ENCODE assay signal across 9 cellular contexts in the genomic region with DNA sequence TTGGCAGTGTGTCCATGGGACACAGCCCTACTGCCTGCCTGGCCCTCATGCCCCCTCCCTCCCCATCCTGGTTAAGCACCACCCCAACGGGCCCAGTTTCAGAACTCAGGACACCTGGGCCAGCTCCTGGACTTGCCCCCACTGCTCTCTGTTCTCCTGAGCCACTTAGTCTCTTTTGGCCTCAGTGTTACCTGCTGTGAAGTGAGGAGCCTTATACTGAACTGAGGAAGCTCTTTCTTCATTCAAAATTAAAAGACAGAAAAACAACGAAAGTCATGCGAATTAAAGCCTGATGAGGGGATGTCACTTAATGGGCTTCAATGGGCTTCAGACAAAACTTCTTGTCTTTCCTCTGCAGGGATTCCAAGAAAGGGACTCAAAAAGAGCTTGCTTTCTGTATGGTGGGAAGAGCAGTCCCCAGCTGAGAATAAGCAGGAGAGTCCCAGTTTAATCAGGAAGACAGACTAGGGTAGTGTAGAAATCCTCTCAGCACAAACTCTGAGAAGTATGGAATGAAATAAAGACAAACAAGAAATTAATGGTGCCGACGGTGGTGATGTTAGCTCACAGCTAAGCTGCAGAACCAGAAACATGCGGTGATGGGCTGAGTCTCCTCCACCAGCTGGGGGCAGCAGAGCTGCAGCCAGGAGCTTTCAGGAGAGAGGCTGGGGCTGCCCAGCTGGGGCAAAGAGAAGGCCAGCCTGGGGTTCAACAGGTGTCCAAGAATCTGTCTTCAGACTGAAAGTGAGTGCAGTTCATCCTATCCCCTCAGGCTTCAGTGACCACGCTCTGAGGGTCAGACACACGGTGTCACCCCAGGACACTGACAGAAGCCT.
DNase-seq lines count a peak whose midpoint lies in the region; ATAC-seq and TF ChIP-seq lines count a peak whose summit lies in the region.
"Had no signal": no experiment of that assay in that cellular context is flagged by ENCODE, and none has a peak within 500 bp of the region (broad histone marks: within the 10 kb centered on the region; RNA-seq: fewer than 3 reads in every experiment).

No MANE protein-coding gene starts in this region.

- TF ChIP-seq EP300 in esophagus muscularis mucosa (IDR thresholded peaks at IDR 0.05) = no peak

- no peaks in the 10 kb centered on the region for H3K4me1 ChIP-seq in esophagus muscularis mucosa

- H3K27me3 Mint-ChIP-seq in activated B cell treated with CpG ODN at 0.5 μM for 24 hours (peaks cover 6% of the 10 kb centered on the region), progenitor cell of endocrine pancreas (peaks cover 56% of the 10 kb centered on the region)

- H3K9me3 Mint-ChIP-seq in activated B cell treated with CpG ODN at 0.5 μM for 24 hours (no peaks in the 10 kb centered on the region), progenitor cell of endocrine pancreas (ENCODE audit: low read depth) (no peaks in the 10 kb centered on the region)

- 46% methylated on average over 5 of the region's 8 CpGs for WGBS in esophagus muscularis mucosa

- H3K4me1 Mint-ChIP-seq in activated B cell treated with CpG ODN at 0.5 μM for 24 hours (peaks cover 44% of the 10 kb centered on the region), progenitor cell of endocrine pancreas (ENCODE audit: low read depth) (no peaks in the 10 kb centered on the region)

- H3K36me3 Mint-ChIP-seq in activated B cell treated with CpG ODN at 0.5 μM for 24 hours (ENCODE audit: low read depth) (no peaks in the 10 kb centered on the region), progenitor cell of endocrine pancreas (ENCODE audit: insufficient read depth) (no peaks in the 10 kb centered on the region)

- peaks cover 0 to 31% (median 2%) of the 10 kb centered on the region in 4 donors for H3K27me3 ChIP-seq in esophagus muscularis mucosa

- TF ChIP-seq CTCF in HFF-Myc (IDR thresholded peaks at IDR 0.05; ENCODE audit: low read depth, low read length, missing control alignments) (peak; percentile 73), activated B cell treated with CpG ODN at 0.5 μM for 24 hours (IDR thresholded peaks at IDR 0.05) (peak; percentile 31), esophagus muscularis mucosa (IDR thresholded peaks at IDR 0.05) (peak in 2 of 3 experiments; percentile 23 to 38), progenitor cell of endocrine pancreas (IDR thresholded peaks at IDR 0.05; ENCODE audit: unreplicated experiment) (peak; percentile 82)

- H3K9me3 ChIP-seq in esophagus muscularis mucosa = no peaks in the 10 kb centered on the region

- intact Hi-C loops in activated B cell treated with CpG ODN at 0.5 μM for 24 hours (cut with micrococcal nuclease) (loop anchor here (5.0 kb wide), 1 partner anchor 33 kb away; no protein-coding TSS in a partner anchor), esophagus muscularis mucosa (cut with DNase I) (no loop called here)

- POLR2A ChIA-PET in activated B cell treated with CpG ODN at 0.5 μM for 24 hours (lab: Charles Lee) = interaction anchor here (0.6 to 1.6 kb wide), 6 partner anchors 22 to 209 kb away, joined by 3 to 9 read pairs (median 4); no protein-coding TSS in a partner anchor

- H3K27ac Mint-ChIP-seq in activated B cell treated with CpG ODN at 0.5 μM for 24 hours (no peak overlapping the region), progenitor cell of endocrine pancreas (no peak overlapping the region)

- peak; percentile 52 for ATAC-seq in activated B cell treated with CpG ODN at 0.5 μM for 24 hours (ENCODE audit: low read depth)
- ATAC-seq in GM18861 (IDR thresholded peaks at IDR 0.05; ENCODE audit: unreplicated experiment) = no peak
- no peak for ATAC-seq in GM18868 (IDR thresholded peaks at IDR 0.05; ENCODE audit: unreplicated experiment)
- ATAC-seq: right cardiac atrium had no signal

- CTCF ChIA-PET in activated B cell treated with CpG ODN at 0.5 μM for 24 hours (lab: Charles Lee) = interaction anchor here (0.6 to 5.3 kb wide), 37 partner anchors 8 to 393 kb away, joined by 3 to 56 read pairs (median 5); no protein-coding TSS in a partner anchor

- H3K4me3 ChIP-seq in HFF-Myc (replicated peaks; ENCODE audit: low read depth, low read length) = no peak overlapping the region
- no peak overlapping the region for H3K4me3 ChIP-seq in esophagus muscularis mucosa

- DNase-seq in NCI-H2029 (lab: John Stamatoyannopoulos, UW) (peak; percentile 2), NCI-H2029 treated with DMSO at 0.1 percent for 48 hours (lab: John Stamatoyannopoulos, UW) (no peak), HFF-Myc (ENCODE audit: extremely low read depth, low read depth) (no peak), activated B cell treated with CpG ODN at 0.5 μM for 24 hours (peak; percentile 46), esophagus muscularis mucosa (ENCODE audit: extremely low spot score) (peak; percentile 90), progenitor cell of endocrine pancreas (ENCODE audit: low spot score, unreplicated experiment) (peak; percentile 48)

- no peaks in the 10 kb centered on the region for H3K36me3 ChIP-seq in esophagus muscularis mucosa

- H3K4me3 Mint-ChIP-seq in activated B cell treated with CpG ODN at 0.5 μM for 24 hours (no peak overlapping the region), progenitor cell of endocrine pancreas (ENCODE audit: low read depth) (no peak overlapping the region)

- no peak overlapping the region for H3K27ac ChIP-seq in esophagus muscularis mucosa (replicated peaks in 1 of 4)

- no peak for TF ChIP-seq POLR2A in esophagus muscularis mucosa (IDR thresholded peaks at IDR 0.05; ENCODE audit: low read depth)

Comparison
In these comparisons a context has a peak if more than half of its experiments do, and no peak if none do; other contexts are left out.
1. DNase-seq: peak in NCI-H2029 (single experiment), activated B cell treated with CpG ODN at 0.5 μM for 24 hours (single experiment), esophagus muscularis mucosa (single experiment) and progenitor cell of endocrine pancreas (single experiment); none in NCI-H2029 treated with DMSO at 0.1 percent for 48 hours (single experiment) and HFF-Myc (single experiment).
2. CTCF ChIP-seq: peak in every context shown above with its lines; median percentile 82 in progenitor cell of endocrine pancreas; 73 in HFF-Myc; 31 in activated B cell treated with CpG ODN at 0.5 μM for 24 hours; 30 in esophagus muscularis mucosa.